In the genomic region with DNA sequence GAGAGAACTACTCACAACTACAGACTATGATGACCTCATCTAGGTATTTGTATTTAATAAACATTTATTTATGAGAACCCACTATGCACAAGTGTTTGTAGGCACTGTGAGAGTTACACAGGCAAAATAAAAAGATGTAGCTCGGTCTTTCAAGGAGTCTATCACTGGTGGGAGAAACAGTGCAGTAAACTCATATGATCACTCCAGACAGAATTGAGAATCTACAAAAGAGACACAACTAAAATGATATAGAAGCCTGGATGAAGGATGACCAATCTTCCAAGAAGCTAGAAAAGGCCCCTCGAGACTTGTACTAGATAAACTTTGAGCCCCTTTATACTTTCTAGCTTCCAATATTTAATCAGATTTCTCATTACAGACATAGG, we compare ENCODE assay signal across 12 cellular contexts.
DNase-seq lines count a peak whose midpoint lies in the region; ATAC-seq, FAIRE-seq and TF ChIP-seq lines count a peak whose summit lies in the region.
"Had no signal": no experiment of that assay in that cellular context is flagged by ENCODE, and none has a peak within 500 bp of the region (broad histone marks: within the 10 kb centered on the region; RNA-seq: fewer than 3 reads in every experiment).

No MANE protein-coding gene starts in this region.

- TF ChIP-seq EP300 in neural cell (conservative IDR thresholded peaks at IDR 0.05; ENCODE audit: poor library complexity, severe bottlenecking), result no peak

- in situ Hi-C loops in astrocyte of the spinal cord (cut with HindIII; ENCODE audit: low sequenced_read_pairs), result no loop called here

- H3F3A ChIP-seq in neural cell (ENCODE audit: insufficient read depth, low read length, poor library complexity, severe bottlenecking), result peaks cover 5% of the 10 kb centered on the region

- H3K36me3 ChIP-seq in ACC112 (ENCODE audit: insufficient read depth, low read length) (no peaks in the 10 kb centered on the region), neural cell (ENCODE audit: insufficient read depth, low read length) (no peaks in the 10 kb centered on the region)

- intact Hi-C loops in cardiac septum (cut with DNase I), result loop anchor here (1.0 to 5.0 kb wide), 3 partner anchors 355 to 565 kb away; no protein-coding TSS in a partner anchor

- CTCF ChIA-PET in RWPE1 (lab: Yijun Ruan, JAX), result interaction anchor here (0.6 to 1.7 kb wide), 2 partner anchors 598 to 811 kb away, joined by 3 read pairs; no protein-coding TSS in a partner anchor

- H3K9ac ChIP-seq in neural cell (ENCODE audit: low read length), result peak overlapping the region; percentile 55

- ATAC-seq in HG02588 (IDR thresholded peaks at IDR 0.05; ENCODE audit: unreplicated experiment), result no peak
- ATAC-seq: CD8-positive, alpha-beta T cell had no signal

- POLR2A ChIA-PET in RWPE1 (lab: Yijun Ruan, JAX; ENCODE audit: low non-redundant PET), result no interaction called here

- TF ChIP-seq CTCF in astrocyte of the spinal cord (IDR thresholded peaks at IDR 0.05; ENCODE audit: low read depth, low read length) (no peak), neural cell (IDR thresholded peaks at IDR 0.05; ENCODE audit: poor library complexity, severe bottlenecking) (no peak), RWPE1 (conservative IDR thresholded peaks at IDR 0.05; ENCODE audit: low read depth) (no peak)

- no peak for TF ChIP-seq POLR2A in H54 (IDR thresholded peaks at IDR 0.05; ENCODE audit: low read depth, low read length)

- no peaks in the 10 kb centered on the region for H3K9me2 ChIP-seq in neural cell (ENCODE audit: insufficient read depth, low read length)

- no peaks in the 10 kb centered on the region for H3K27me3 ChIP-seq in ACC112 (ENCODE audit: insufficient read depth, low read length)
- H3K27me3 ChIP-seq in neural cell (ENCODE audit: insufficient read depth, low read depth, low read length), result no peaks in the 10 kb centered on the region

- H3K27ac ChIP-seq in ACC112 (ENCODE audit: low read depth, low read length) (no peak overlapping the region), neural cell (ENCODE audit: low read length) (peak overlapping the region; percentile 85), RWPE1 (no peak overlapping the region)
- H3K27ac ChIP-seq: HL-60 had no signal

- no peak for TF ChIP-seq RAD21 in neural cell (conservative IDR thresholded peaks at IDR 0.05)

- H3K79me2 ChIP-seq in ACC112 (ENCODE audit: control insufficient read depth, insufficient read depth, low read length, unreplicated experiment) (no peaks in the 10 kb centered on the region), neural cell (replicated peaks; ENCODE audit: insufficient read depth, low read length) (no peaks in the 10 kb centered on the region)

- H3K4me3 ChIP-seq in ACC112 (ENCODE audit: low read depth, low read length) (no peak overlapping the region), astrocyte of the spinal cord (ENCODE audit: low read depth, low read length) (no peak overlapping the region), neural cell (ENCODE audit: low read length) (no peak overlapping the region)

- no peak overlapping the region for H3K4me2 ChIP-seq in neural cell (ENCODE audit: low read length)

- no peaks in the 10 kb centered on the region for H3K9me3 ChIP-seq in neural cell (ENCODE audit: low read length)
- H3K9me3 ChIP-seq: Caco-2 had no signal

- peaks cover 18% of the 10 kb centered on the region for H3K4me1 ChIP-seq in ACC112 (ENCODE audit: control insufficient read depth, insufficient read depth, low read length, unreplicated experiment)
- H3K4me1 ChIP-seq: Caco-2 had no signal

- H4K20me1 ChIP-seq in neural cell (ENCODE audit: insufficient read depth), result no peaks in the 10 kb centered on the region

- H2AFZ ChIP-seq in ACC112 (ENCODE audit: low read length, unreplicated experiment) (peak overlapping the region; percentile 28), neural cell (ENCODE audit: low read depth, low read length) (no peak overlapping the region)

- FAIRE-seq in H54 (lab: Jason Lieb, UNC), result peak; percentile 6

- DNase-seq in H54 (ENCODE audit: insufficient read length, low spot score) (no peak), astrocyte of the spinal cord (ENCODE audit: low read depth, low spot score) (peak; percentile 11), OCI-M1 (lab: John Stamatoyannopoulos, UW) (no peak), cardiac septum (ENCODE audit: low spot score) (no peak), RWPE1 (ENCODE audit: low spot score) (no peak)
- DNase-seq: GOT3 had no signal

TF ChIP-seq in neural cell, 6 proteins besides CTCF, POLR2A, EP300 and RAD21:
- no peak for TF ChIP-seq POLR2AphosphoS5 (IDR thresholded peaks at IDR 0.05)
